24 cellular contexts compared by ENCODE assay signal in genomic region chr1:30850607-30851006, GRCh38. TPM values are rescaled to one million over a fixed set of nuclear protein-coding genes. Genes with fewer than 3 reads are reported as not detected.
DNase-seq lines count a peak whose midpoint lies in the region; ATAC-seq, FAIRE-seq and TF ChIP-seq lines count a peak whose summit lies in the region.
"Had no signal": no experiment of that assay in that cellular context is flagged by ENCODE, and none has a peak within 500 bp of the region (broad histone marks: within the 10 kb centered on the region; RNA-seq: fewer than 3 reads in every experiment).

No MANE protein-coding gene starts in this region.

- H3K4me1 Mint-ChIP-seq in CD14-positive monocyte, result peaks cover 13% of the 10 kb centered on the region

- no peaks in the 10 kb centered on the region for H3K79me1 ChIP-seq in H1 (ENCODE audit: low read depth, low read length)
- no peaks in the 10 kb centered on the region for H3K79me1 ChIP-seq in neuronal stem cell (ENCODE audit: low read depth, low read length)

- H3K9me3 Mint-ChIP-seq in CD14-positive monocyte, result peaks cover 0 to 5% (median 0%) of the 10 kb centered on the region in 7 donors
- H3K9me3 Mint-ChIP-seq: H9 had no signal

- no peaks in the 10 kb centered on the region for H3K36me3 Mint-ChIP-seq in CD14-positive monocyte
- H3K36me3 Mint-ChIP-seq: CD4-positive, alpha-beta memory T cell had no signal

- H4K20me1 ChIP-seq in H1 (replicated peaks in 1 of 2; ENCODE audit: control insufficient read depth in 1 of 2, insufficient read depth in 2 of 2, low read length in 2 of 2), result no peaks in the 10 kb centered on the region

- H2AK5ac ChIP-seq in H1 (ENCODE audit: low read depth, low read length), result no peak overlapping the region
- peak overlapping the region; percentile 91 for H2AK5ac ChIP-seq in neuronal stem cell (ENCODE audit: low read depth, low read length)

- no peak overlapping the region for H3K27ac Mint-ChIP-seq in CD14-positive monocyte

- no peak overlapping the region for H2BK12ac ChIP-seq in H1 (ENCODE audit: low read depth, low read length)
- no peak overlapping the region for H2BK12ac ChIP-seq in neuronal stem cell (ENCODE audit: low read length)

- H3K4me2 ChIP-seq in H1 (ENCODE audit: insufficient read depth in 1 of 2, low read depth in 2 of 2, low read length in 2 of 2) (no peak overlapping the region), neuronal stem cell (ENCODE audit: insufficient read depth, low read length, poor library complexity, severe bottlenecking) (no peak overlapping the region)
- H3K4me2 ChIP-seq: A549 had no signal

- H3K27ac ChIP-seq in H1 (ENCODE audit: low read depth, low read length) (no peak overlapping the region), neuronal stem cell (replicated peaks; ENCODE audit: low read length) (no peak overlapping the region)
- H3K27ac ChIP-seq: A549; BLaER1 treated with 17β-estradiol and CSF1 and Interleukin-3, amounts not matched to agents 10 nM and 100 nM; GM23248 had no signal

- H3K4me1 ChIP-seq in NT2/D1 (ENCODE audit: insufficient read depth, insufficient read length), result peaks cover 33% of the 10 kb centered on the region
- peaks cover 8 to 27% (median 15%) of the 10 kb centered on the region in 4 experiments for H3K4me1 ChIP-seq in H1 (replicated peaks in 1 of 4; ENCODE audit: control insufficient read depth in 3 of 4, insufficient read depth in 4 of 4, low read length in 3 of 4)
- peaks cover 14 to 36% of the 10 kb centered on the region in 2 donors for H3K4me1 ChIP-seq in neuronal stem cell (ENCODE audit: control insufficient read depth in 2 of 2, insufficient read depth in 1 of 2, low read depth in 1 of 2, low read length in 2 of 2)
- H3K4me1 ChIP-seq: A549, BE2C had no signal

- 85% methylated on average over 2 of the region's 2 CpGs; no CpG with 5 or more reads in 1 of the 2 experiments for WGBS in H1 (ENCODE audit: extremely low coverage in 1 of 2, insufficient coverage in 1 of 2, insufficient read length in 1 of 2, insufficient replicate concordance in 2 of 2, low coverage in 1 of 2, low lambda C conversion rate in 2 of 2, missing lambda C conversion rate in 1 of 2), 2 experiments
- no CpG with 5 or more reads among the region's 2 CpGs for WGBS in neuronal stem cell (ENCODE audit: extremely low coverage in 2 of 2, insufficient read length in 2 of 2, insufficient replicate concordance in 1 of 2), 2 donors

- no peak for ATAC-seq in GM21717 (IDR thresholded peaks at IDR 0.05; ENCODE audit: unreplicated experiment)
- ATAC-seq: A549, HCT116 had no signal

- peaks cover 50 to 70% (median 62%) of the 10 kb centered on the region in 3 donors for H3K27me3 Mint-ChIP-seq in CD14-positive monocyte (ENCODE audit: low read depth in 3 of 3)

- H3K4me3 Mint-ChIP-seq in CD14-positive monocyte, result no peak overlapping the region
- H3K4me3 Mint-ChIP-seq: CD4-positive, alpha-beta memory T cell; H9 had no signal

- no peak overlapping the region for H2BK20ac ChIP-seq in H1 (ENCODE audit: low read length)

- intact Hi-C loops in CD14-positive monocyte (cut with micrococcal nuclease), result no loop called here

- no peak for TF ChIP-seq EP300 in H1 (IDR thresholded peaks at IDR 0.05; ENCODE audit: borderline replicate concordance in 1 of 2, low read depth in 2 of 2, low read length in 2 of 2)

- no peaks in the 10 kb centered on the region; the same call in 1 of the 2 replicates for H3K23me2 ChIP-seq in H1 (ENCODE audit: low read depth, low read length)

- no peak for TF ChIP-seq POLR2A in H1 (IDR thresholded peaks at IDR 0.05; ENCODE audit: control extremely low read depth in 1 of 2, low read depth in 2 of 2, low read length in 2 of 2)

- peak overlapping the region; percentile 30 for H3K4ac ChIP-seq in H1 (replicated peaks; ENCODE audit: insufficient read length, low read depth, low read length)
- no peak overlapping the region for H3K4ac ChIP-seq in neuronal stem cell (ENCODE audit: low read length)

- TF ChIP-seq CTCF in CD14-positive monocyte (IDR thresholded peaks at IDR 0.05) (no peak), H1 (IDR thresholded peaks at IDR 0.05; ENCODE audit: control extremely low read depth in 1 of 3, insufficient read depth in 1 of 3, low read depth in 1 of 3, low read length in 3 of 3) (no peak), foreskin fibroblast (IDR thresholded peaks at IDR 0.05; ENCODE audit: low read depth, low read length) (no peak)

- DNase-seq in CD14-positive monocyte (ENCODE audit: low spot score), result peak; percentile 27
- no peak for DNase-seq in NT2/D1 (ENCODE audit: low read depth, low spot score)
- no peak for DNase-seq in H1 (ENCODE audit: low read depth in 1 of 2, low spot score in 2 of 2)
- no peak for DNase-seq in neuronal stem cell (ENCODE audit: low spot score)
- DNase-seq in ecto neural progenitor cell (ENCODE audit: low spot score), result no peak
- DNase-seq in foreskin fibroblast, result no peak
- DNase-seq: 8988T; ACHN; AML-193; BE2C; CD4-positive, alpha-beta memory T cell; COR-L47; DMS153; DND-41; EL; GF-D8; GM23248; H9 had no signal

- H3K36me3 ChIP-seq in NT2/D1 (ENCODE audit: insufficient read depth, insufficient read length, low read length) (no peaks in the 10 kb centered on the region), H1 (ENCODE audit: control insufficient read depth in 2 of 4, insufficient read depth in 4 of 4, low read length in 3 of 4) (no peaks in the 10 kb centered on the region), neuronal stem cell (replicated peaks in 1 of 2; ENCODE audit: control insufficient read depth in 2 of 2, insufficient read depth in 2 of 2, low read length in 2 of 2) (no peaks in the 10 kb centered on the region)
- H3K36me3 ChIP-seq: BE2C; BLaER1 treated with 17β-estradiol and CSF1 and Interleukin-3, amounts not matched to agents 10 nM and 100 nM had no signal

- no peaks in the 10 kb centered on the region for H3K9me3 ChIP-seq in NT2/D1 (ENCODE audit: insufficient read depth, low read length)
- H3K9me3 ChIP-seq in H1 (ENCODE audit: insufficient read depth in 2 of 2, low read depth in 1 of 2, low read length in 1 of 2), result no peaks in the 10 kb centered on the region
- no peaks in the 10 kb centered on the region for H3K9me3 ChIP-seq in neuronal stem cell (replicated peaks in 1 of 2; ENCODE audit: control insufficient read depth in 2 of 2, insufficient read depth in 1 of 2, low read depth in 1 of 2, low read length in 2 of 2)
- H3K9me3 ChIP-seq: A549; BE2C; BLaER1 treated with 17β-estradiol and CSF1 and Interleukin-3, amounts not matched to agents 10 nM and 100 nM had no signal

- no peaks in the 10 kb centered on the region for H3K79me2 ChIP-seq in H1 (ENCODE audit: control insufficient read depth in 1 of 2, insufficient read depth in 2 of 2, low read length in 2 of 2)

- H3K18ac ChIP-seq in H1 (ENCODE audit: extremely low read depth, low read length) (no peak overlapping the region), neuronal stem cell (ENCODE audit: low read length) (no peak overlapping the region)

- H4K91ac ChIP-seq in H1 (replicated peaks; ENCODE audit: insufficient read length, low read length) (no peak overlapping the region), neuronal stem cell (ENCODE audit: low read depth, low read length, poor library complexity) (no peak overlapping the region)

- H3K9ac ChIP-seq in NT2/D1 (ENCODE audit: insufficient read length, low read depth), result peak overlapping the region; percentile 23
- H3K9ac ChIP-seq in H1 (replicated peaks in 1 of 4; ENCODE audit: extremely low read depth in 1 of 4, low read depth in 3 of 4, low read length in 3 of 4), result no peak overlapping the region
- no peak overlapping the region for H3K9ac ChIP-seq in neuronal stem cell (ENCODE audit: low read depth, low read length, poor library complexity)
- H3K9ac ChIP-seq: BLaER1 treated with 17β-estradiol and CSF1 and Interleukin-3, amounts not matched to agents 10 nM and 100 nM; GM23248 had no signal

- no peak overlapping the region for H4K5ac ChIP-seq in H1 (ENCODE audit: insufficient read length, low read depth, low read length)

- no peak overlapping the region for H3K4me3 ChIP-seq in NT2/D1 (ENCODE audit: insufficient read length, low read depth)
- H3K4me3 ChIP-seq in H1 (ENCODE audit: extremely low read depth in 1 of 4, insufficient read depth in 2 of 4, low read depth in 3 of 4, low read length in 4 of 4), result no peak overlapping the region
- no peak overlapping the region for H3K4me3 ChIP-seq in neuronal stem cell (ENCODE audit: low read length in 2 of 2)
- no peak overlapping the region for H3K4me3 ChIP-seq in foreskin fibroblast (ENCODE audit: low read depth in 1 of 2, low read length in 2 of 2)
- H3K4me3 ChIP-seq: A549; BLaER1 treated with 17β-estradiol and CSF1 and Interleukin-3, amounts not matched to agents 10 nM and 100 nM; GM23248 had no signal

- H2BK5ac ChIP-seq in H1 (ENCODE audit: low read depth, low read length) (no peak overlapping the region), neuronal stem cell (ENCODE audit: low read length) (no peak overlapping the region)

- TF ChIP-seq RAD21 in H1 (IDR thresholded peaks at IDR 0.05 in 1 of 2, conservative IDR thresholded peaks at IDR 0.05 in 1 of 2; ENCODE audit: low read depth in 2 of 2, low read length in 2 of 2), result no peak

- no peak overlapping the region for H2AFZ ChIP-seq in H1 (ENCODE audit: low read length)
- H2AFZ ChIP-seq in neuronal stem cell (ENCODE audit: low read length), result no peak overlapping the region
- H2AFZ ChIP-seq: GM23248 had no signal

- H2BK15ac ChIP-seq in H1 (ENCODE audit: low read length) (no peak overlapping the region), neuronal stem cell (ENCODE audit: low read length) (peak overlapping the region; percentile 87)

- H3K27me3 ChIP-seq in NT2/D1 (ENCODE audit: insufficient read depth, insufficient read length) (no peaks in the 10 kb centered on the region), H1 (replicated peaks in 1 of 4; ENCODE audit: control insufficient read depth in 3 of 4, extremely low read depth in 1 of 4, insufficient read depth in 3 of 4, low read length in 3 of 4) (no peaks in the 10 kb centered on the region), neuronal stem cell (ENCODE audit: control insufficient read depth in 3 of 3, insufficient read depth in 3 of 3, low read depth in 1 of 3, low read length in 3 of 3) (no peaks in the 10 kb centered on the region)
- H3K27me3 ChIP-seq: BE2C had no signal

- H3K23ac ChIP-seq in H1 (ENCODE audit: insufficient read length) (no peak overlapping the region), neuronal stem cell (ENCODE audit: low read depth, low read length, poor library complexity) (no peak overlapping the region)

- H3K56ac ChIP-seq in H1 (replicated peaks; ENCODE audit: insufficient read length, low read depth, low read length), result no peak overlapping the region

- H4K8ac ChIP-seq in H1 (ENCODE audit: extremely low read depth, insufficient read depth, low read length), result no peak overlapping the region
- H4K8ac ChIP-seq in neuronal stem cell (ENCODE audit: low read depth, low read length), result no peak overlapping the region

- H2BK120ac ChIP-seq in H1 (replicated peaks; ENCODE audit: low read depth, low read length) (no peak overlapping the region), neuronal stem cell (ENCODE audit: low read depth, low read length) (no peak overlapping the region)

- POLR2A ChIA-PET in H1 (lab: Charles Lee; ENCODE audit: partially characterized antibody), result interaction anchor here (1.1 kb wide), 1 partner anchor 26 kb away, joined by 3 read pairs; no protein-coding TSS in a partner anchor

- no peak overlapping the region for H3K14ac ChIP-seq in H1 (ENCODE audit: insufficient read length)
- no peak overlapping the region for H3K14ac ChIP-seq in neuronal stem cell (ENCODE audit: low read length)

- FAIRE-seq in H1 (lab: Jason Lieb, UNC), result no peak
- FAIRE-seq: A549, GM12891, GM18507 had no signal

- CTCF ChIA-PET in H1 (lab: Charles Lee; ENCODE audit: partially characterized antibody), result interaction anchor here (0.9 to 6.2 kb wide), 3 partner anchors 48 to 71 kb away, joined by 3 to 56 read pairs (median 52); no protein-coding TSS in a partner anchor

RNA-seq across cellular contexts. Expression of gene SDC3, which starts 58.0 kb away (rescaled TPM):
- polyA plus RNA-seq in CD14-positive monocyte, result under 1 TPM; 0.05 to 0.12 TPM
- 26.8 and 27.0 TPM in 2 replicates for total RNA-seq in H1 (2021; fragmentation: NEBNext Ultra II Directional; extraction: Animal tissue kit (Norgen Biotek cat#: 25700))
- polyA plus RNA-seq in H1 (2011; rRNA removed), result 7.0 and 12.7 TPM in 2 replicates
- 8.1 TPM for polyA plus RNA-seq in H1 (2011; cell fraction: cytosol; rRNA removed)
- polyA plus RNA-seq in H1 (2011; cell fraction: nucleus; rRNA removed), result 18.5 TPM
- 17.6 to 28.5 TPM (median 21.8 TPM) in 4 replicates for polyA plus RNA-seq in H1 (2012, experiment 1 of 2)
- polyA plus RNA-seq in H1 (2012, experiment 2 of 2), result 15.0 TPM
- 32.4 TPM for polyA plus RNA-seq in H1 (2013, experiment 1 of 2)
- polyA plus RNA-seq in H1 (2013, experiment 2 of 2), result 33.1 TPM
- 8.2 and 9.3 TPM in 2 replicates for polyA minus RNA-seq in H1 (2011; rRNA and poly(A)+ RNA removed)
- 15.2 TPM for polyA minus RNA-seq in H1 (2011; cell fraction: cytosol; rRNA and poly(A)+ RNA removed)
- 12.0 TPM for polyA minus RNA-seq in H1 (2011; cell fraction: nucleus; rRNA and poly(A)+ RNA removed)
- 63.6 TPM for polyA plus RNA-seq in neuronal stem cell (2013, experiment 1 of 2)
- polyA plus RNA-seq in neuronal stem cell (2013, experiment 2 of 2), result 63.6 TPM
- polyA plus RNA-seq: CD4-positive, alpha-beta memory T cell had no signal
